11 cellular contexts compared by ENCODE assay signal in the genomic region with DNA sequence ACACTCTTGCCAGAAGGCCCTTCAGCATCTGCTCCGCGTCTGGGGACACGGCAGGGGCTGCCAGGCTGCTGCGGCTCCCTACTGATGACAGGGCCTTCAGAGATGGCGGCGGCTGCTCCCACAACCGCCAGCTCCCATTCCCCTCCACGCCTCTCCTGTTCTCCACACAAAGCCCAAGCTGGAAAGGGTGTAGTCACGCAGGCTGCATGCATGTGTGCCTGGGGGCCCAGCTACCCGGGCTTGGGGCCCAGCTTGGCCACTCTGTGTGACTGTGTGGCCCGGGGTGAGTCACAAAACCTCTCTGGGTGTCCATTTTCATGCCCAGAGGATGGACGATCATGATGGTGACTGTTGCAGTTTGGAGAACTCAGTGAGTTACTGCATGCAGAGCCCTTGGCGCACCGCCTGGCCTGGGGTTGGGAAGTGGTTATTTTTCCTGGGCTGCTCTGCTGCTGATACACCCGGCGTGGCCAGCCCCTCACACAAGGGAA. TPM values are rescaled to one million over a fixed set of nuclear protein-coding genes. Genes with fewer than 3 reads are reported as not detected.
DNase-seq lines count a peak whose midpoint lies in the region; TF ChIP-seq lines count a peak whose summit lies in the region.
"Had no signal": no experiment of that assay in that cellular context is flagged by ENCODE, and none has a peak within 500 bp of the region (broad histone marks: within the 10 kb centered on the region; RNA-seq: fewer than 3 reads in every experiment).

No MANE protein-coding gene starts in this region.

- H3K27me3 Mint-ChIP-seq in activated CD4-positive, alpha-beta memory T cell treated with anti-CD3 and anti-CD28 coated beads, Interleukin-2, amount 10 ng/mL, durations not matched to agents 7 days and 5 days, result no peaks in the 10 kb centered on the region
- no peaks in the 10 kb centered on the region for H3K27me3 Mint-ChIP-seq in progenitor cell of endocrine pancreas
- H3K27me3 Mint-ChIP-seq: effector memory CD8-positive, alpha-beta T cell; T-cell had no signal

- H3K79me2 ChIP-seq in fibroblast of lung (ENCODE audit: control insufficient read depth, insufficient read depth, low read length), result no peaks in the 10 kb centered on the region

- H3K27ac Mint-ChIP-seq in activated CD4-positive, alpha-beta memory T cell treated with anti-CD3 and anti-CD28 coated beads, Interleukin-2, amount 10 ng/mL, durations not matched to agents 7 days and 5 days, result no peak overlapping the region
- H3K27ac Mint-ChIP-seq in progenitor cell of endocrine pancreas, result no peak overlapping the region
- H3K27ac Mint-ChIP-seq: nephron had no signal

- intact Hi-C loops in sigmoid colon (cut with DNase I), result loop anchor here (5.0 to 10.0 kb wide), 2 partner anchors 95 to 332 kb away; no protein-coding TSS in a partner anchor

- no peaks in the 10 kb centered on the region for H3K27me3 ChIP-seq in fibroblast of lung (ENCODE audit: control insufficient read depth, insufficient read depth, low read length)
- H3K27me3 ChIP-seq in sigmoid colon, result no peaks in the 10 kb centered on the region

- H3K4me2 ChIP-seq in fibroblast of lung (ENCODE audit: extremely low read depth, insufficient read depth, low read length), result no peak overlapping the region

- DNase-seq in GM04503 (ENCODE audit: low read depth), result peak; percentile 89
- DNase-seq in RPMI7951 (ENCODE audit: low read depth), result peak; percentile 96
- DNase-seq in fibroblast of lung (ENCODE audit: low read depth in 2 of 2), result peak; percentile 42 to 72
- DNase-seq in sigmoid colon, result peak; percentile 50
- DNase-seq in activated CD4-positive, alpha-beta memory T cell treated with anti-CD3 and anti-CD28 coated beads, Interleukin-2, amount 10 ng/mL, durations not matched to agents 7 days and 5 days, result no peak
- DNase-seq in progenitor cell of endocrine pancreas (ENCODE audit: low spot score, unreplicated experiment), result no peak
- DNase-seq in NCI-H1048 (lab: John Stamatoyannopoulos, UW), result no peak
- DNase-seq: NCI-H2081 treated with DMSO at 0.1 percent for 48 hours had no signal

- 85 to 90% methylated on average over 16 of the region's 16 CpGs for WGBS in sigmoid colon, 2 donors

- no peak overlapping the region for H3K9ac ChIP-seq in fibroblast of lung (ENCODE audit: insufficient read depth, low read length)

- H3K27ac ChIP-seq in fibroblast of lung (ENCODE audit: insufficient read depth, low read length), result no peak overlapping the region
- no peak overlapping the region for H3K27ac ChIP-seq in sigmoid colon

- no peak overlapping the region for H2AFZ ChIP-seq in fibroblast of lung (ENCODE audit: low read length)

- peaks cover 3% of the 10 kb centered on the region for H3K4me1 ChIP-seq in fibroblast of lung (ENCODE audit: control insufficient read depth, extremely low read depth, insufficient read depth, low read length)
- H3K4me1 ChIP-seq in sigmoid colon, result peaks cover 0 to 8% (median 0%) of the 10 kb centered on the region in 4 donors

- H3K9me3 Mint-ChIP-seq in activated CD4-positive, alpha-beta memory T cell treated with anti-CD3 and anti-CD28 coated beads, Interleukin-2, amount 10 ng/mL, durations not matched to agents 7 days and 5 days, result no peaks in the 10 kb centered on the region
- no peaks in the 10 kb centered on the region for H3K9me3 Mint-ChIP-seq in progenitor cell of endocrine pancreas (ENCODE audit: low read depth)
- H3K9me3 Mint-ChIP-seq: effector memory CD8-positive, alpha-beta T cell; nephron; T-cell had no signal

- TF ChIP-seq CTCF in fibroblast of lung (conservative IDR thresholded peaks at IDR 0.05 in 1 of 2, IDR thresholded peaks at IDR 0.05 in 1 of 2; ENCODE audit: low read depth in 1 of 2, low read length in 2 of 2) (no peak), sigmoid colon (IDR thresholded peaks at IDR 0.05) (no peak), progenitor cell of endocrine pancreas (IDR thresholded peaks at IDR 0.05; ENCODE audit: unreplicated experiment) (no peak)

- TF ChIP-seq POLR2A in sigmoid colon (IDR thresholded peaks at IDR 0.05), result no peak

- POLR2A ChIA-PET in activated CD4-positive, alpha-beta memory T cell treated with anti-CD3 and anti-CD28 coated beads, Interleukin-2, amount 10 ng/mL, durations not matched to agents 7 days and 5 days (lab: Charles Lee), result no interaction called here

- no peak overlapping the region for H3K4me3 ChIP-seq in fibroblast of lung (replicated peaks in 1 of 4; ENCODE audit: control extremely low read depth in 1 of 4, insufficient read depth in 1 of 4, low read depth in 3 of 4, low read length in 4 of 4)
- H3K4me3 ChIP-seq in sigmoid colon, result no peak overlapping the region

- peaks cover 73% of the 10 kb centered on the region for H3K36me3 Mint-ChIP-seq in activated CD4-positive, alpha-beta memory T cell treated with anti-CD3 and anti-CD28 coated beads, Interleukin-2, amount 10 ng/mL, durations not matched to agents 7 days and 5 days (ENCODE audit: low read depth)
- peaks cover 24% of the 10 kb centered on the region for H3K36me3 Mint-ChIP-seq in progenitor cell of endocrine pancreas (ENCODE audit: insufficient read depth)

- H3K9me3 ChIP-seq in fibroblast of lung (ENCODE audit: control insufficient read depth, insufficient read depth, low read depth, low read length) (no peaks in the 10 kb centered on the region), sigmoid colon (no peaks in the 10 kb centered on the region)

- H3K36me3 ChIP-seq in fibroblast of lung (ENCODE audit: control insufficient read depth, insufficient read depth, low read length) (peaks cover 17% of the 10 kb centered on the region), sigmoid colon (peaks cover 25 to 90% (median 36%) of the 10 kb centered on the region in 4 donors)

- CTCF ChIA-PET in activated CD4-positive, alpha-beta memory T cell treated with anti-CD3 and anti-CD28 coated beads, Interleukin-2, amount 10 ng/mL, durations not matched to agents 7 days and 5 days (lab: Charles Lee), result interaction anchor here (0.8 to 5.7 kb wide), 23 partner anchors 7 to 692 kb away, joined by 3 to 116 read pairs (median 4); a partner anchor contains a TSS

- H3K4me3 Mint-ChIP-seq in activated CD4-positive, alpha-beta memory T cell treated with anti-CD3 and anti-CD28 coated beads, Interleukin-2, amount 10 ng/mL, durations not matched to agents 7 days and 5 days, result no peak overlapping the region
- H3K4me3 Mint-ChIP-seq in progenitor cell of endocrine pancreas (ENCODE audit: low read depth), result no peak overlapping the region
- H3K4me3 Mint-ChIP-seq: effector memory CD8-positive, alpha-beta T cell; nephron; T-cell had no signal

- no peak for TF ChIP-seq EP300 in sigmoid colon (IDR thresholded peaks at IDR 0.05)

- H3K4me1 Mint-ChIP-seq in activated CD4-positive, alpha-beta memory T cell treated with anti-CD3 and anti-CD28 coated beads, Interleukin-2, amount 10 ng/mL, durations not matched to agents 7 days and 5 days, result peaks cover 26% of the 10 kb centered on the region
- H3K4me1 Mint-ChIP-seq in progenitor cell of endocrine pancreas (ENCODE audit: low read depth), result no peaks in the 10 kb centered on the region

- H4K20me1 ChIP-seq in fibroblast of lung (ENCODE audit: control insufficient read depth, extremely low read depth, insufficient read depth, low read length), result no peaks in the 10 kb centered on the region

RNA-seq across cellular contexts. Expression of a gene that starts 31.7 kb away (rescaled TPM):
- 72.8 and 82.9 TPM in 2 replicates for total RNA-seq in RPMI7951 (2014; rRNA removed; shearing (Covaris generic))
- total RNA-seq in fibroblast of lung (8.5 and 12.1 TPM in 2 replicates), sigmoid colon (10 to 100 TPM; 18.9 to 21.6 (median 20.0) TPM), progenitor cell of endocrine pancreas (10.6 and 11.8 TPM in 2 replicates)
- polyA plus RNA-seq in fibroblast of lung (47.3 and 55.2 TPM in 2 replicates), sigmoid colon (10 to 100 TPM in 1 of 3 donors, 1 to 10 TPM in 2; 6.9 to 20.5 (median 8.4) TPM)
- 55.1 and 57.2 TPM in 2 replicates for polyA plus RNA-seq in fibroblast of lung (2012)
- 39.5 and 45.1 TPM in 2 replicates for polyA minus RNA-seq in fibroblast of lung (ENCODE audit: low replicate concordance)
- 10 to 100 TPM; 41.5 to 42.0 TPM for total RNA-seq in activated CD4-positive, alpha-beta memory T cell treated with anti-CD3 and anti-CD28 coated beads, Interleukin-2, amount 10 ng/mL, durations not matched to agents 7 days and 5 days

RNA-seq across cellular contexts. Expression of a gene that starts 37.1 kb away (rescaled TPM):
- total RNA-seq in RPMI7951 (2014; rRNA removed; shearing (Covaris generic)), result 45.6 and 45.9 TPM in 2 replicates
- 32.9 TPM in 2 replicates for total RNA-seq in fibroblast of lung
- 45.7 and 63.6 TPM in 2 replicates for polyA plus RNA-seq in fibroblast of lung
- polyA plus RNA-seq in fibroblast of lung (2012), result 52.7 and 70.5 TPM in 2 replicates
- polyA minus RNA-seq in fibroblast of lung (ENCODE audit: low replicate concordance), result 26.4 and 34.5 TPM in 2 replicates
- 10 to 100 TPM; 21.3 to 33.9 (median 25.2) TPM for total RNA-seq in sigmoid colon
- polyA plus RNA-seq in sigmoid colon, result 10 to 100 TPM; 33.0 to 46.5 (median 40.2) TPM
- 10 to 100 TPM; 41.9 to 42.4 TPM for total RNA-seq in activated CD4-positive, alpha-beta memory T cell treated with anti-CD3 and anti-CD28 coated beads, Interleukin-2, amount 10 ng/mL, durations not matched to agents 7 days and 5 days
- total RNA-seq in progenitor cell of endocrine pancreas, result 50.9 and 53.7 TPM in 2 replicates

Comparison
In these comparisons a context has a peak if more than half of its experiments do, and no peak if none do; other contexts are left out.
1. DNase-seq: peak in GM04503 (single experiment), RPMI7951 (single experiment), fibroblast of lung (2 of 2) and sigmoid colon (single experiment); none in activated CD4-positive, alpha-beta memory T cell treated with anti-CD3 and anti-CD28 coated beads, Interleukin-2, amount 10 ng/mL, durations not matched to agents 7 days and 5 days (single experiment), progenitor cell of endocrine pancreas (single experiment) and NCI-H1048 (single experiment).